8 cellular contexts compared by ENCODE assay signal in the genomic region with DNA sequence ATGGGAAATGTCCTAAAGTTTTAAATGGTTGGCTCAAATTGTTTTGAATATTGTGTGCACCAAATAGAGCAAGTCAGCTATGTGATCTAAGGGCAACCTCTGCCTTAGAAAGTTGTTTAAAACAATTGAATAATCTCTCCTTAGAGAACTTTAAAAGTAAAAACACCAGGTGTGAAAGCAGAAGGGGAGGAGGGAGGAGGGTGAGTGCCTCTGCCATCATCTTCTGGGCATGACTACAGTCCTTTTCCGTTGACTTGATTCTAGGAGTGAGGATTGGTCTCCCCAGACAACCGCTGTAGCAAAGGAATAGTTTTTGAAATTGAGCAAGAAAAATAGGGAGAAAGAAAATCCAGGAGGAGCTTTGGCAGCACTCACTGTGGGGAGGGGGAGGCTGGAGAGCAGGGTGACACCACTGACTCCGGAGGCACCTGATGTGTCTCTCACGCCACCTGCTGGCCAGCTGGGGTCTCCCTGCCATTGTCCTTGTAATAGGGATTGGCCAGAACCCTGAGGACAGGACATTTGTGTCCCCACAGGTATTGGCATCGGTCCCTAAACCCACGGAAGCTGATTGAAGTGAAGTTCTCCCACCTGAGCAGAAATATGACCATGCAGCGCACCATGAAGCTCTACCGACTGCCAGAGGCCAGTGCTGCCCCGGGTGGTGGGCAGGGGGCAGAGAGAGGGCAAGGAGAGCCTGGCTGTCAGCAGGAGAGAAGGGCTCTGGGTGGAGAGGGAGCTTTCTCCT. TPM values are rescaled to one million over a fixed set of nuclear protein-coding genes. Genes with fewer than 3 reads are reported as not detected.
DNase-seq lines count a peak whose midpoint lies in the region; ATAC-seq and FAIRE-seq lines count a peak whose summit lies in the region.

No MANE protein-coding gene starts in this region.

- FAIRE-seq in GM18507 (lab: Jason Lieb, UNC), result peak; percentile 62

- peaks cover 54% of the 10 kb centered on the region for H3K36me3 Mint-ChIP-seq in activated CD4-positive, alpha-beta T cell treated with anti-CD3 and anti-CD28 coated beads for 36 hours (ENCODE audit: low read depth)
- peaks cover 67% of the 10 kb centered on the region for H3K36me3 Mint-ChIP-seq in central memory CD8-positive, alpha-beta T cell (ENCODE audit: insufficient read depth)

- peak; percentile 85 for DNase-seq in 8988T
- peak; percentile 76 for DNase-seq in GM18507 (ENCODE audit: extremely low spot score, insufficient read length, low read depth)
- DNase-seq in NCI-H226, result peak; percentile 25
- peak; percentile 89 for DNase-seq in activated CD4-positive, alpha-beta T cell treated with anti-CD3 and anti-CD28 coated beads for 36 hours
- DNase-seq in central memory CD8-positive, alpha-beta T cell (ENCODE audit: low spot score in 2 of 2), result peak; percentile 56 to 65
- peak; percentile 64 for DNase-seq in kidney glomerular epithelial cell (lab: John Stamatoyannopoulos, UW)
- DNase-seq in stimulated activated CD4-positive, alpha-beta T cell treated with anti-CD3 and anti-CD28 coated beads, Interleukin-2, amount 100 ng/mL, for 24 hours, result peak; percentile 77 to 82

- CTCF ChIA-PET in activated CD4-positive, alpha-beta T cell treated with anti-CD3 and anti-CD28 coated beads for 36 hours (lab: Charles Lee), result interaction anchor here (0.6 to 2.8 kb wide), 27 partner anchors 8 to 319 kb away, joined by 3 to 13 read pairs (median 4); partner anchors contain the start of genes ACBD4, DCAKD, NMT1 and PLCD3

- ATAC-seq in activated CD4-positive, alpha-beta T cell treated with anti-CD3 and anti-CD28 coated beads for 36 hours, result peak; percentile 98
- peak; percentile 75 for ATAC-seq in central memory CD8-positive, alpha-beta T cell (replicated peaks; ENCODE audit: extremely low read depth, poor library complexity, severe bottlenecking)
- no peak for ATAC-seq in HG02970 (IDR thresholded peaks at IDR 0.05; ENCODE audit: low FRiP score, unreplicated experiment)

- H3K4me3 Mint-ChIP-seq in activated CD4-positive, alpha-beta T cell treated with anti-CD3 and anti-CD28 coated beads for 36 hours, result no peak overlapping the region
- no peak overlapping the region for H3K4me3 Mint-ChIP-seq in central memory CD8-positive, alpha-beta T cell

- no peaks in the 10 kb centered on the region for H3K27me3 Mint-ChIP-seq in activated CD4-positive, alpha-beta T cell treated with anti-CD3 and anti-CD28 coated beads for 36 hours
- H3K27me3 Mint-ChIP-seq in central memory CD8-positive, alpha-beta T cell, result no peaks in the 10 kb centered on the region

- POLR2A ChIA-PET in activated CD4-positive, alpha-beta T cell treated with anti-CD3 and anti-CD28 coated beads for 36 hours (lab: Charles Lee), result no interaction called here

- H3K9me3 Mint-ChIP-seq in activated CD4-positive, alpha-beta T cell treated with anti-CD3 and anti-CD28 coated beads for 36 hours (ENCODE audit: low read depth), result no peaks in the 10 kb centered on the region
- H3K9me3 Mint-ChIP-seq in central memory CD8-positive, alpha-beta T cell, result no peaks in the 10 kb centered on the region

- intact Hi-C loops in activated CD4-positive, alpha-beta T cell treated with anti-CD3 and anti-CD28 coated beads for 36 hours (cut with DNase I, micrococcal nuclease), result loop anchor here in 1 of 2 experiments (1.0 to 5.0 kb wide), 3 partner anchors 36 to 179 kb away; partner anchors contain the start of gene DCAKD

- H3K27ac Mint-ChIP-seq in activated CD4-positive, alpha-beta T cell treated with anti-CD3 and anti-CD28 coated beads for 36 hours, result no peak overlapping the region
- no peak overlapping the region for H3K27ac Mint-ChIP-seq in central memory CD8-positive, alpha-beta T cell (ENCODE audit: low read depth)

- no peaks in the 10 kb centered on the region for H3K4me1 Mint-ChIP-seq in activated CD4-positive, alpha-beta T cell treated with anti-CD3 and anti-CD28 coated beads for 36 hours
- peaks cover 6% of the 10 kb centered on the region for H3K4me1 Mint-ChIP-seq in central memory CD8-positive, alpha-beta T cell

RNA-seq across cellular contexts. Expression of gene PLCD3, which starts 33.3 kb away (rescaled TPM):
- total RNA-seq in activated CD4-positive, alpha-beta T cell treated with anti-CD3 and anti-CD28 coated beads for 36 hours, result 1 to 10 TPM; 2.9 to 3.4 TPM

RNA-seq across cellular contexts. Expression of gene ACBD4, which starts 36.4 kb away (rescaled TPM):
- 10 to 100 TPM; 12.7 to 13.4 TPM for total RNA-seq in activated CD4-positive, alpha-beta T cell treated with anti-CD3 and anti-CD28 coated beads for 36 hours

RNA-seq across cellular contexts. Expression of gene NMT1, which starts 37.9 kb away (rescaled TPM):
- total RNA-seq in activated CD4-positive, alpha-beta T cell treated with anti-CD3 and anti-CD28 coated beads for 36 hours, result 100 to 1,000 TPM; 170 to 175 TPM

RNA-seq across cellular contexts. Expression of gene DCAKD, which starts 47.6 kb away (rescaled TPM):
- 10 to 100 TPM; 34.8 to 36.2 TPM for total RNA-seq in activated CD4-positive, alpha-beta T cell treated with anti-CD3 and anti-CD28 coated beads for 36 hours

RNA-seq across cellular contexts. Expression of gene HEXIM1, which starts 49.2 kb away (rescaled TPM):
- 10 to 100 TPM; 27.1 to 27.3 TPM for total RNA-seq in activated CD4-positive, alpha-beta T cell treated with anti-CD3 and anti-CD28 coated beads for 36 hours

Comparison
In these comparisons a context has a peak if more than half of its experiments do, and no peak if none do; other contexts are left out.
1. DNase-seq: peak in every context shown above with its lines; median percentile 89 in activated CD4-positive, alpha-beta T cell treated with anti-CD3 and anti-CD28 coated beads for 36 hours; 85 in 8988T; 80 in stimulated activated CD4-positive, alpha-beta T cell treated with anti-CD3 and anti-CD28 coated beads, Interleukin-2, amount 100 ng/mL, for 24 hours; 76 in GM18507; 64 in kidney glomerular epithelial cell; 60 in central memory CD8-positive, alpha-beta T cell; 25 in NCI-H226.